31 cellular contexts compared by ENCODE assay signal in genomic region chr6:112031956-112032355, GRCh38. TPM values are rescaled to one million over a fixed set of nuclear protein-coding genes. Genes with fewer than 3 reads are reported as not detected.
"Had no signal": no experiment of that assay in that cellular context is flagged by ENCODE, and none has a peak within 500 bp of the region (broad histone marks: within the 10 kb centered on the region; RNA-seq: fewer than 3 reads in every experiment).

No MANE protein-coding gene starts in this region.

- H3K4me3 ChIP-seq: breast epithelium, esophagus muscularis mucosa, heart right ventricle, pancreas, prostate gland, uterus had no signal

- H3K9me3 Mint-ChIP-seq: activated CD4-positive, alpha-beta memory T cell treated with anti-CD3 and anti-CD28 coated beads, Interleukin-2, amount 10 ng/mL, durations not matched to agents 7 days and 5 days; activated CD4-positive, alpha-beta T cell treated with anti-CD3 and anti-CD28 coated beads, Interleukin-2, amount 10 ng/mL, durations not matched to agents 24 days and 14 days; activated naive CD8-positive, alpha-beta T cell treated with anti-CD3 and anti-CD28 coated beads, Interleukin-2, amount 50 U/mL, for 24 hours; mesothelial cell of epicardium; stimulated activated effector memory CD8-positive, alpha-beta T cell treated with anti-CD3 and anti-CD28 coated beads, Interleukin-12 subunit alpha, Interleukin-12 subunit beta, amount 100 ng/mL, for 72 hours; T-helper 2 cell treated with Interferon-gamma antibody and Interleukin-4, amounts not matched to agents 5 μg/mL and 100 μg/mL, for 36 hours had no signal

- H3K4me3 Mint-ChIP-seq: activated CD4-positive, alpha-beta memory T cell treated with anti-CD3 and anti-CD28 coated beads, Interleukin-2, amount 10 ng/mL, durations not matched to agents 7 days and 5 days; activated CD4-positive, alpha-beta T cell treated with anti-CD3 and anti-CD28 coated beads, Interleukin-2, amount 10 ng/mL, durations not matched to agents 24 days and 14 days; activated naive CD8-positive, alpha-beta T cell treated with anti-CD3 and anti-CD28 coated beads, Interleukin-2, amount 50 U/mL, for 24 hours; activated T-cell treated with anti-CD3 and anti-CD28 coated beads, Interleukin-2, amount 50 U/mL, for 24 hours; mesothelial cell of epicardium; neural crest cell; stimulated activated effector memory CD8-positive, alpha-beta T cell treated with anti-CD3 and anti-CD28 coated beads, Interleukin-12 subunit alpha, Interleukin-12 subunit beta, amount 100 ng/mL, for 72 hours; T-helper 2 cell treated with Interferon-gamma antibody and Interleukin-4, amounts not matched to agents 5 μg/mL and 100 μg/mL, for 36 hours; type B pancreatic cell had no signal

- H3K27ac Mint-ChIP-seq: activated CD4-positive, alpha-beta memory T cell treated with anti-CD3 and anti-CD28 coated beads, Interleukin-2, amount 10 ng/mL, durations not matched to agents 7 days and 5 days; activated CD4-positive, alpha-beta T cell treated with anti-CD3 and anti-CD28 coated beads, Interleukin-2, amount 10 ng/mL, durations not matched to agents 24 days and 14 days; mesothelial cell of epicardium; stimulated activated effector memory CD8-positive, alpha-beta T cell treated with anti-CD3 and anti-CD28 coated beads, Interleukin-12 subunit alpha, Interleukin-12 subunit beta, amount 100 ng/mL, for 72 hours; T-helper 2 cell treated with Interferon-gamma antibody and Interleukin-4, amounts not matched to agents 5 μg/mL and 100 μg/mL, for 36 hours had no signal

- H3K27ac ChIP-seq: breast epithelium, foreskin keratinocyte, pancreas, prostate gland, VCaP had no signal

- H3K27me3 Mint-ChIP-seq: activated CD4-positive, alpha-beta memory T cell treated with anti-CD3 and anti-CD28 coated beads, Interleukin-2, amount 10 ng/mL, durations not matched to agents 7 days and 5 days; activated CD4-positive, alpha-beta T cell treated with anti-CD3 and anti-CD28 coated beads, Interleukin-2, amount 10 ng/mL, durations not matched to agents 24 days and 14 days; activated naive CD8-positive, alpha-beta T cell treated with anti-CD3 and anti-CD28 coated beads, Interleukin-2, amount 50 U/mL, for 24 hours; activated T-cell treated with anti-CD3 and anti-CD28 coated beads, Interleukin-2, amount 50 U/mL, for 24 hours; naive thymus-derived CD8-positive, alpha-beta T cell had no signal

- H3K9me3 ChIP-seq: breast epithelium, esophagus muscularis mucosa, heart right ventricle, pancreas, prostate gland, uterus had no signal

- H3K36me3 Mint-ChIP-seq: mesothelial cell of epicardium; stimulated activated effector memory CD8-positive, alpha-beta T cell treated with anti-CD3 and anti-CD28 coated beads, Interleukin-12 subunit alpha, Interleukin-12 subunit beta, amount 100 ng/mL, for 72 hours; type B pancreatic cell had no signal

- H3K27me3 ChIP-seq: breast epithelium, esophagus muscularis mucosa, pancreas, uterus had no signal

- H3K36me3 ChIP-seq: breast epithelium, esophagus muscularis mucosa, heart right ventricle, pancreas, prostate gland, uterus had no signal

- ATAC-seq: foreskin keratinocyte; heart right ventricle; naive thymus-derived CD8-positive, alpha-beta T cell; sciatic nerve; stimulated activated effector memory CD8-positive, alpha-beta T cell treated with anti-CD3 and anti-CD28 coated beads, Interleukin-12 subunit alpha, Interleukin-12 subunit beta, amount 100 ng/mL, for 72 hours had no signal

- H3K4me1 ChIP-seq: breast epithelium, foreskin keratinocyte, pancreas, prostate gland, uterus had no signal

- DNase-seq: activated CD4-positive, alpha-beta memory T cell treated with anti-CD3 and anti-CD28 coated beads, Interleukin-2, amount 10 ng/mL, durations not matched to agents 7 days and 5 days; activated CD4-positive, alpha-beta T cell treated with anti-CD3 and anti-CD28 coated beads, Interleukin-2, amount 10 ng/mL, durations not matched to agents 24 days and 14 days; activated CD8-positive, alpha-beta memory T cell treated with anti-CD3 and anti-CD28 coated beads, Interleukin-2, amount 50 U/mL, for 48 hours; activated gamma-delta T cell; activated naive CD4-positive, alpha-beta T cell treated with anti-CD3 and anti-CD28 coated beads, Interleukin-2, amount 50 U/mL, for 16 hours; activated naive CD8-positive, alpha-beta T cell treated with anti-CD3 and anti-CD28 coated beads, Interleukin-2, amount 50 U/mL, for 24 hours; activated T-cell treated with anti-CD3 and anti-CD28 coated beads, Interleukin-2, amount 50 U/mL, for 24 hours; central memory CD4-positive, alpha-beta T cell; dermis blood vessel endothelial cell; effector CD4-positive, alpha-beta T cell; foreskin keratinocyte; heart right ventricle; naive thymus-derived CD8-positive, alpha-beta T cell; nucleus accumbens; pancreas; retina; small intestine; stimulated activated CD4-positive, alpha-beta T cell treated with anti-CD3 and anti-CD28 coated beads, Interleukin-4, amount 100 ng/mL, for 24 hours; uterus had no signal

RNA-seq across cellular contexts. Expression of gene CCN6, which starts 21.9 kb away (rescaled TPM):
- total RNA-seq: activated CD4-positive, alpha-beta memory T cell treated with anti-CD3 and anti-CD28 coated beads, Interleukin-2, amount 10 ng/mL, durations not matched to agents 7 days and 5 days; breast epithelium; dermis blood vessel endothelial cell; esophagus muscularis mucosa; glomerular endothelial cell; heart right ventricle; mesothelial cell of epicardium; naive thymus-derived CD8-positive, alpha-beta T cell; neural crest cell; pancreas; temporal lobe; uterus had no signal
- polyA plus RNA-seq: heart right ventricle, pancreas, small intestine had no signal
